In genomic region chrY:12309212-12309611, GRCh38 we compare ENCODE assay signal across 15 cellular contexts.
DNase-seq lines count a peak whose midpoint lies in the region; ATAC-seq, FAIRE-seq and TF ChIP-seq lines count a peak whose summit lies in the region.
"Had no signal": no experiment of that assay in that cellular context is flagged by ENCODE, and none has a peak within 500 bp of the region (broad histone marks: within the 10 kb centered on the region; RNA-seq: fewer than 3 reads in every experiment).

No MANE protein-coding gene starts in this region.

- peak; percentile 26 for DNase-seq in activated CD4-positive, alpha-beta T cell treated with anti-CD3 and anti-CD28 coated beads for 48 hours
- no peak for DNase-seq in activated CD4-positive, alpha-beta T cell treated with anti-CD3 and anti-CD28 coated beads for 1 hour
- no peak for DNase-seq in HFFc6
- peak; percentile 57 for DNase-seq in activated CD8-positive, alpha-beta T cell treated with anti-CD3 and anti-CD28 coated beads, Interleukin-2, amount 10 ng/mL, durations not matched to agents 7 days and 5 days
- peak; percentile 78 for DNase-seq in small intestine
- no peak for DNase-seq in glomerular visceral epithelial cell (ENCODE audit: extremely low spot score)
- DNase-seq in activated T-cell treated with anti-CD3 and anti-CD28 coated beads, Interleukin-2, amount 50 U/mL, for 48 hours = no peak
- no peak for DNase-seq in NAMALWA (ENCODE audit: low spot score)
- DNase-seq: activated CD4-positive, CD25-positive, alpha-beta regulatory T cell treated with anti-CD3 and anti-CD28 coated beads, Interleukin-2, amount 50 U/mL, for 72 hours; dorsolateral prefrontal cortex; Karpas-422; NCI-H510A; occipital lobe had no signal

- H3K4me1 Mint-ChIP-seq in HFFc6 (ENCODE audit: low read depth) = peaks cover 12% of the 10 kb centered on the region
- no peaks in the 10 kb centered on the region for H3K4me1 Mint-ChIP-seq in activated CD8-positive, alpha-beta T cell treated with anti-CD3 and anti-CD28 coated beads, Interleukin-2, amount 10 ng/mL, durations not matched to agents 7 days and 5 days (ENCODE audit: low read depth)

- H3K36me3 Mint-ChIP-seq in HFFc6 (ENCODE audit: low read depth) = no peaks in the 10 kb centered on the region
- no peaks in the 10 kb centered on the region for H3K36me3 Mint-ChIP-seq in activated CD8-positive, alpha-beta T cell treated with anti-CD3 and anti-CD28 coated beads, Interleukin-2, amount 10 ng/mL, durations not matched to agents 7 days and 5 days (ENCODE audit: low read depth)

- POLR2A ChIA-PET in activated CD8-positive, alpha-beta T cell treated with anti-CD3 and anti-CD28 coated beads, Interleukin-2, amount 10 ng/mL, durations not matched to agents 7 days and 5 days (lab: Charles Lee) = no interaction called here

- no peaks in the 10 kb centered on the region for H3K9me3 Mint-ChIP-seq in HFFc6
- no peaks in the 10 kb centered on the region for H3K9me3 Mint-ChIP-seq in activated CD8-positive, alpha-beta T cell treated with anti-CD3 and anti-CD28 coated beads, Interleukin-2, amount 10 ng/mL, durations not matched to agents 7 days and 5 days (ENCODE audit: insufficient read depth)

- no peaks in the 10 kb centered on the region for H3K4me1 ChIP-seq in small intestine (ENCODE audit: control insufficient read depth in 2 of 2, insufficient read depth in 1 of 2, low read depth in 1 of 2, low read length in 1 of 2)

- H3K27ac Mint-ChIP-seq in HFFc6 = no peak overlapping the region
- no peak overlapping the region for H3K27ac Mint-ChIP-seq in activated CD8-positive, alpha-beta T cell treated with anti-CD3 and anti-CD28 coated beads, Interleukin-2, amount 10 ng/mL, durations not matched to agents 7 days and 5 days

- no peak overlapping the region for H3K27ac ChIP-seq in small intestine (ENCODE audit: low read depth in 1 of 2, low read length in 1 of 2)
- H3K27ac ChIP-seq: dorsolateral prefrontal cortex had no signal

- no peaks in the 10 kb centered on the region for H3K9me3 ChIP-seq in small intestine (ENCODE audit: control insufficient read depth, low read depth)

- no peak for FAIRE-seq in small intestine (lab: Jason Lieb, UNC)
- FAIRE-seq: G401.6, H54 had no signal

- peak; percentile 74 for TF ChIP-seq CTCF in HFFc6 (IDR thresholded peaks at IDR 0.05)

- ATAC-seq in activated CD8-positive, alpha-beta T cell treated with anti-CD3 and anti-CD28 coated beads, Interleukin-2, amount 10 ng/mL, durations not matched to agents 7 days and 5 days = no peak

- 15 to 19% methylated on average over 10 of the region's 10 CpGs; no CpG with 5 or more reads in 1 of the 3 donors for WGBS in small intestine, 3 donors

- H3K27me3 ChIP-seq in small intestine (ENCODE audit: control insufficient read depth in 2 of 2, insufficient read depth in 2 of 2, low read length in 2 of 2) = no peaks in the 10 kb centered on the region
- H3K27me3 ChIP-seq: dorsolateral prefrontal cortex had no signal

- no peak overlapping the region for H3K4me3 ChIP-seq in small intestine (ENCODE audit: low read depth in 1 of 2, low read length in 2 of 2)
- H3K4me3 ChIP-seq: dorsolateral prefrontal cortex had no signal

- CTCF ChIA-PET in activated CD8-positive, alpha-beta T cell treated with anti-CD3 and anti-CD28 coated beads, Interleukin-2, amount 10 ng/mL, durations not matched to agents 7 days and 5 days (lab: Charles Lee) = no interaction called here

- H3K27me3 Mint-ChIP-seq in HFFc6 (ENCODE audit: insufficient read depth) = peaks cover 9% of the 10 kb centered on the region
- H3K27me3 Mint-ChIP-seq in activated CD8-positive, alpha-beta T cell treated with anti-CD3 and anti-CD28 coated beads, Interleukin-2, amount 10 ng/mL, durations not matched to agents 7 days and 5 days (ENCODE audit: low read depth) = peaks cover 2% of the 10 kb centered on the region

- no peaks in the 10 kb centered on the region for H3K36me3 ChIP-seq in small intestine (ENCODE audit: control insufficient read depth in 2 of 2, insufficient read depth in 2 of 2, low read length in 2 of 2)

- no peak overlapping the region for H3K4me3 Mint-ChIP-seq in HFFc6
- no peak overlapping the region for H3K4me3 Mint-ChIP-seq in activated CD8-positive, alpha-beta T cell treated with anti-CD3 and anti-CD28 coated beads, Interleukin-2, amount 10 ng/mL, durations not matched to agents 7 days and 5 days

Comparison
In these comparisons a context has a peak if more than half of its experiments do, and no peak if none do; other contexts are left out.
1. DNase-seq: peak in activated CD4-positive, alpha-beta T cell treated with anti-CD3 and anti-CD28 coated beads for 48 hours (single experiment), activated CD8-positive, alpha-beta T cell treated with anti-CD3 and anti-CD28 coated beads, Interleukin-2, amount 10 ng/mL, durations not matched to agents 7 days and 5 days (single experiment) and small intestine (single experiment); none in activated CD4-positive, alpha-beta T cell treated with anti-CD3 and anti-CD28 coated beads for 1 hour (single experiment), HFFc6 (single experiment), glomerular visceral epithelial cell (single experiment), activated T-cell treated with anti-CD3 and anti-CD28 coated beads, Interleukin-2, amount 50 U/mL, for 48 hours (0 of 2) and NAMALWA (single experiment).